ENCODE assay signal across 1 cellular context in the genomic region with DNA sequence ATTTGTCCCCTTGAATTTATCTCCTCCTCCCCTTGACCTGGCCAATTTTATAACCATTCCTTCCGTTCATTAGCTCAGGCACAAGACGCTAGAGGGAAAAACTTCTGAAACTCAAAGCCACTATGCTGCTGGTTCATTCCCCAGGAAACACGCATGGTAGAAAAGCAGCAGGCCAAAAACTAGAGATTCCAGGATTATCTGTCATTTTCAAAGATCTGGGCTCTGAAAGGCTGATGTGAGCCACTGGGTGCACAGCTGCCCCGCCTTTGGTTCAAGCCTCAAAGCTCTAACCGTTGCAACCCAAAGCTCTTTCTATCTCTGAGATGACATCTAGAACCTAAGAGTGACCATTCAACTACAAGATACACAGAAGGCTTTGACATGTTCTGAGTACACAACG.
TF ChIP-seq lines count a peak whose summit lies in the region.

No MANE protein-coding gene starts in this region.

TF ChIP-seq in WTC11, 78 proteins besides CTCF, POLR2A, EP300 and RAD21:
- TF ChIP-seq ZNF423 (CRISPR knock-in tag; IDR thresholded peaks at IDR 0.05) (no peak), NFE2L1 (CRISPR knock-in tag; IDR thresholded peaks at IDR 0.05) (no peak)
